1 cellular context compared by ENCODE assay signal in the genomic region with DNA sequence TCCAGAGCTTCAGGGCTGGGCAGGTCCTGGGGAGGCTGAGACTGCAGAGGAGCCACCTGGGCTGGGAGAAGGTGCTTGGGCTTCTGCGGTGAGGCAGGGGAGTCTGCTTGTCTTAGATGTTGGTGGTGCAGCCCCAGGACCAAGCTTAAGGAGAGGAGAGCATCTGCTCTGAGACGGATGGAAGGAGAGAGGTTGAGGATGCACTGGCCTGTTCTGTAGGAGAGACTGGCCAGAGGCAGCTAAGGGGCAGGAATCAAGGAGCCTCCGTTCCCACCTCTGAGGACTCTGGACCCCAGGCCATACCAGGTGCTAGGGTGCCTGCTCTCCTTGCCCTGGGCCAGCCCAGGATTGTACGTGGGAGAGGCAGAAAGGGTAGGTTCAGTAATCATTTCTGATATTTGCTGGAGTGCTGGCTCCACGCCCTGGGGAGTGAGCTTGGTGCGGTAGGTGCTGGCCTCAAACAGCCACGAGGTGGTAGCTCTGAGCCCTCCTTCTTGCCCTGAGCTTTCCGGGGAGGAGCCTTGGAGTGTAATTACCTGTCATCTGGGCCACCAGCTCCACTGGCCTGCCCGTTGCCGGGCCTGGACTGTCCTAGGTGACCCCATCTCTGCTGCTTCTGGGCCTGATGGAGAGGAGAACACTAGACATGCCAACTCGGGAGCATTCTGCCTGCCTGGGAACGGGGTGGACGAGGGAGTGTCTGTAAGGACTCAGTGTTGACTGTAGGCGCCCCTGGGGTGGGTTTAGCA.
TF ChIP-seq lines count a peak whose summit lies in the region.

No MANE protein-coding gene starts in this region.

TF ChIP-seq in HCT116, 20 proteins besides CTCF, POLR2A, EP300 and RAD21:
- TF ChIP-seq ZNF274 (IDR thresholded peaks at IDR 0.05; ENCODE audit: low read depth, low read length) (no peak), SP1 (IDR thresholded peaks at IDR 0.05; ENCODE audit: low read depth) (no peak), JUND (IDR thresholded peaks at IDR 0.05) (no peak), REST (IDR thresholded peaks at IDR 0.05; ENCODE audit: low read depth) (no peak), EZH2 (IDR thresholded peaks at IDR 0.05) (no peak), YY1 (IDR thresholded peaks at IDR 0.05; ENCODE audit: extremely low read depth, insufficient replicate concordance, low read depth, low read length) (no peak), TCF7L2 (IDR thresholded peaks at IDR 0.05; ENCODE audit: borderline replicate concordance, extremely low read depth, insufficient read depth, insufficient read length) (no peak), EGR1 (IDR thresholded peaks at IDR 0.05; ENCODE audit: low read depth) (no peak), POLR2AphosphoS5 (IDR thresholded peaks at IDR 0.05; ENCODE audit: low read depth, low read length) (no peak), ATF3 (IDR thresholded peaks at IDR 0.05) (no peak), CBX3 (IDR thresholded peaks at IDR 0.05; ENCODE audit: low read depth) (no peak), MAX (IDR thresholded peaks at IDR 0.05) (no peak), EZH2phosphoT487 (IDR thresholded peaks at IDR 0.05; ENCODE audit: borderline replicate concordance) (no peak), ZFX (IDR thresholded peaks at IDR 0.05) (no peak), FOSL1 (IDR thresholded peaks at IDR 0.05; ENCODE audit: low read depth) (no peak), ZBTB33 (IDR thresholded peaks at IDR 0.05; ENCODE audit: extremely low read depth, insufficient replicate concordance, low read length) (no peak), SRF (IDR thresholded peaks at IDR 0.05; ENCODE audit: low read depth) (no peak), CEBPB (IDR thresholded peaks at IDR 0.05; ENCODE audit: low read depth) (no peak)
